14 cellular contexts compared by ENCODE assay signal in the genomic region with DNA sequence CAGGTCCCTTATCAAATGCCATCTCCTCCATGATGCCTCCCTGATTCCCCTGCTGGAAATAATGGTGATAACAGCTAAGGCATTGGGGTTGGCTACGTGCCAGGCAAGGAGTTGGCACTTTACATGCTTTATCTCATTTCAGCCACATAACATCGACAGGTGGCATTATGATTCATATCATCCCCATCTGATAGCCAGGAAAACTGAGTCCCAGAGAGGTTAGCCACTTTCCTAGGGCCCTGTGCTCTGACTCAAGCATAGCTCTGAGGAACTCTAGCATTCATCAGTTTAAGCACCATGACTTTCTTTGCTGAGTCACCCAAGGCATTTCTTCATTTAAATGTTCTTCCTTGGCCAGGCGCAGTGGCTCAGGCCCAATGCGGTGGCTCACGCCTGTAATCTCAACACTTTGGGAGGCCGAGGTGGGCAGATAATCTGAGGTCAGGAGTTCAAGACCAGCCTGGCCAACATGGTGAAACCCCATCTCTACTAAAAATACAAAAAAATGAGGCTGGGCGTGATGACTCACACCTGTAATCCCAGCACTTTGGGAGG.
DNase-seq lines count a peak whose midpoint lies in the region; TF ChIP-seq lines count a peak whose summit lies in the region.
"Had no signal": no experiment of that assay in that cellular context is flagged by ENCODE, and none has a peak within 500 bp of the region (broad histone marks: within the 10 kb centered on the region; RNA-seq: fewer than 3 reads in every experiment).

No MANE protein-coding gene starts in this region.

- in situ Hi-C loops in ACHN (cut with HindIII; ENCODE audit: low pct_ligation_motif_present, low pct_unique_long_range_greater_than_20kb, low sequenced_read_pairs), result no loop called here

- no peaks in the 10 kb centered on the region for H3K9me3 ChIP-seq in HEK293 (ENCODE audit: control insufficient read depth, insufficient read depth, low read depth, low read length)

- POLR2A ChIA-PET in HEK293 (lab: Yijun Ruan, JAX), result no interaction called here

- no peaks in the 10 kb centered on the region for H3K4me1 ChIP-seq in HEK293 (ENCODE audit: control insufficient read depth, insufficient read depth, low read length)
- H3K4me1 ChIP-seq: parathyroid adenoma had no signal

- CTCF ChIA-PET in HEK293 (lab: Yijun Ruan, JAX), result no interaction called here

- DNase-seq in ACHN (peak; percentile 38), RKO (ENCODE audit: low spot score) (peak; percentile 83), fibroblast of mammary gland (ENCODE audit: low read depth) (peak; percentile 75), epidermal melanocyte (ENCODE audit: insufficient read length, low spot score) (no peak), COLO668 (lab: John Stamatoyannopoulos, UW; ENCODE audit: unreplicated experiment) (no peak), amygdala (lab: John Stamatoyannopoulos, UW) (no peak), T-helper 1 cell (no peak)
- DNase-seq: activated CD8-positive, alpha-beta memory T cell treated with anti-CD3 and anti-CD28 coated beads, Interleukin-2, amount 50 U/mL, for 4 hours; hippocampal formation; NCI-H2029 treated with DMSO at 0.1 percent for 48 hours; stimulated activated naive B cell treated with anti-CD40 and anti-IgM and Interleukin-4, amounts not matched to agents 10 μg/mL and 1 μg/mL and 100 μg/mL, for 72 hours had no signal

- no peak overlapping the region for H3K27ac ChIP-seq in HEK293 (ENCODE audit: extremely low read depth, low read depth, low read length)
- H3K27ac ChIP-seq: parathyroid adenoma, RWPE1 had no signal

- H3K36me3 ChIP-seq in HEK293 (ENCODE audit: control insufficient read depth in 2 of 2, insufficient read depth in 1 of 2, low read length in 2 of 2), result no peaks in the 10 kb centered on the region

- TF ChIP-seq CTCF in HEK293 (tag by site-specific recombination; IDR thresholded peaks at IDR 0.05) (no peak), fibroblast of mammary gland (conservative IDR thresholded peaks at IDR 0.05; ENCODE audit: control insufficient read depth, insufficient read depth, low read depth, low read length) (no peak)

- no peak overlapping the region for H3K4me3 ChIP-seq in HEK293 (ENCODE audit: low read depth, low read length)
- H3K4me3 ChIP-seq in fibroblast of mammary gland (ENCODE audit: control insufficient read depth, low read depth, low read length), result no peak overlapping the region

TF ChIP-seq in HEK293, 187 proteins besides CTCF, POLR2A, EP300 and RAD21:
- TF ChIP-seq ZNF561 (tag by site-specific recombination; IDR thresholded peaks at IDR 0.05; ENCODE audit: borderline replicate concordance) (no peak), ZBTB20 (tag by site-specific recombination; IDR thresholded peaks at IDR 0.05) (0 out of 2 replicates have a peak, but pooled peaks have one; percentile 30), ZNF416 (tag by site-specific recombination; IDR thresholded peaks at IDR 0.05) (no peak)

Comparison
In these comparisons a context has a peak if more than half of its experiments do, and no peak if none do; other contexts are left out.
1. DNase-seq: peak in ACHN (single experiment), RKO (single experiment) and fibroblast of mammary gland (single experiment); none in epidermal melanocyte (single experiment), COLO668 (single experiment), amygdala (0 of 56) and T-helper 1 cell (0 of 5).